Comparison of ENCODE assay signal across 8 cellular contexts in genomic region chr13:45341799-45342584, GRCh38.
DNase-seq lines count a peak whose midpoint lies in the region; ATAC-seq and TF ChIP-seq lines count a peak whose summit lies in the region.

No MANE protein-coding gene starts in this region.

- H3K36me3 Mint-ChIP-seq in nephron progenitor cell (ENCODE audit: low read depth) = peaks cover 60% of the 10 kb centered on the region

- no peaks in the 10 kb centered on the region for H3K27me3 Mint-ChIP-seq in nephron progenitor cell (ENCODE audit: low read depth, poor library complexity)

- H3K27ac Mint-ChIP-seq in nephron progenitor cell = peak overlapping the region; percentile 99

- no peak for TF ChIP-seq CTCF in 22Rv1 (IDR thresholded peaks at IDR 0.05)
- TF ChIP-seq CTCF in nephron progenitor cell (IDR thresholded peaks at IDR 0.05) = no peak

- H3K4me1 ChIP-seq in HAP-1 = peaks cover 19% of the 10 kb centered on the region

- H3K9me3 Mint-ChIP-seq in nephron progenitor cell = no peaks in the 10 kb centered on the region

- DNase-seq in HAP-1 (ENCODE audit: low spot score in 2 of 2) (no peak), UCSD-AML1 (lab: John Stamatoyannopoulos, UW; ENCODE audit: unreplicated experiment) (peak; percentile 24), fibroblast of gingiva (ENCODE audit: low read depth) (peak; percentile 91), nephron progenitor cell (no peak), DMS114 treated with DMSO at 0.1 percent for 48 hours (lab: John Stamatoyannopoulos, UW; ENCODE audit: unreplicated experiment) (no peak)

- H3K4me3 Mint-ChIP-seq in nephron progenitor cell = peak overlapping the region; percentile 99

- peaks cover 44% of the 10 kb centered on the region for H3K4me1 Mint-ChIP-seq in nephron progenitor cell

- no peaks in the 10 kb centered on the region for H3K27me3 ChIP-seq in HAP-1 (ENCODE audit: low read depth)

- peak overlapping the region; percentile 92 for H3K4me3 ChIP-seq in HAP-1

- ATAC-seq in HG02588 (IDR thresholded peaks at IDR 0.05; ENCODE audit: unreplicated experiment) (no peak), HG02852 (IDR thresholded peaks at IDR 0.05; ENCODE audit: unreplicated experiment) (no peak)

- H3K27ac ChIP-seq in 22Rv1 = peak overlapping the region; percentile 97

- in situ Hi-C loops in HAP-1 (cut with MboI; ENCODE audit: low sequenced_read_pairs) = no loop called here

- H3K9me3 ChIP-seq in HAP-1 = no peaks in the 10 kb centered on the region

- H3K36me3 ChIP-seq in HAP-1 (replicated peaks) = peaks cover 40% of the 10 kb centered on the region

Comparison
In these comparisons a context has a peak if more than half of its experiments do, and no peak if none do; other contexts are left out.
1. DNase-seq: peak in UCSD-AML1 (single experiment) and fibroblast of gingiva (single experiment); none in HAP-1 (0 of 2), nephron progenitor cell (single experiment) and DMS114 treated with DMSO at 0.1 percent for 48 hours (single experiment).